In the genomic region with DNA sequence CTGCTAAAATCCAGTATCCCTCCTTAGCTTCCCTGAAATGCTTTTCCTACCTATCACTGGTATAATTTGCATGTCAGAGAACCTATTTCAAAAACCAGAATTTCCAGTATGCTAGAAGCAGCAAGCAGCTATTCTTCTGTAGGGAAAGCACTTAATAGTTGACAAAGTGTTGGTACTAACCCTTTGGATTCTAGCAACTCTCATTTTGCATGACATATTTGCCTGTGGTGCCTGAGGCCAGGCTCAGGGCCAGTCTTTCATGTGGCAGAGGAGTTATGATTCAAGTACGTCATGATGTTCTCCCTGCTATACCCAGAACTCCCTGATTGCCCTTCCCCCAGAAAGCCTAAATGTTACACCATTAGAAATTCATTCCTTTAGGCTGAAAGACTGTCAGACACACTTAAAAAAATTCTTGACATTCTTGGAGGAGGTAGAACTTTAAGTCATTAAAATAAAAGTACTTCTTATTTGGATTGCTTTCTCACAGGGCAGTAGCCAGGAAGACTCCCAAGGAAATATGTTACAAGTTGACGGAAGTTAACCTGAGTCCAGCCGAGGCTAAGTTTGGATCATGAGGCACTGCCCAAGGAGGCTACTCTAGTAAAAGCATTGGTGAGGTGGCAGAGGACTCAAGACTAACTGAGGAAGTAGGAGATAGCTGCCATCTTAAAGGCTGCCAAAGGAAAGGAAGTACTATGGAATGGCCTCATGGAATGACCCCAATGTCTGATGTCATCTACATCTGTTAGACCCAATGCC, we compare ENCODE assay signal across 12 cellular contexts.
"Had no signal": no experiment of that assay in that cellular context is flagged by ENCODE, and none has a peak within 500 bp of the region (broad histone marks: within the 10 kb centered on the region; RNA-seq: fewer than 3 reads in every experiment).

No MANE protein-coding gene starts in this region.

- H3K36me3 Mint-ChIP-seq: activated CD4-positive, alpha-beta memory T cell treated with anti-CD3 and anti-CD28 coated beads for 36 hours had no signal

- DNase-seq: activated CD4-positive, alpha-beta memory T cell treated with anti-CD3 and anti-CD28 coated beads for 36 hours; activated CD8-positive, alpha-beta memory T cell treated with anti-CD3 and anti-CD28 coated beads, Interleukin-2, amount 50 U/mL, for 4 hours; mesenchymal stem cell; nephron progenitor cell; psoas muscle; SJCRH30; stimulated activated CD4-positive, alpha-beta T cell treated with anti-CD3 and anti-CD28 coated beads, Interleukin-15, amount 100 ng/mL, for 24 hours; stimulated activated CD4-positive, alpha-beta T cell treated with anti-CD3 and anti-CD28 coated beads, Interleukin-4, amount 100 ng/mL, for 4 hours; stimulated activated naive CD8-positive, alpha-beta T cell treated with anti-CD3 and anti-CD28 coated beads, Interleukin-15, amount 100 ng/mL, for 72 hours had no signal

- H3K4me1 ChIP-seq: ascending aorta, psoas muscle had no signal

- H3K27me3 Mint-ChIP-seq: activated CD4-positive, alpha-beta memory T cell treated with anti-CD3 and anti-CD28 coated beads for 36 hours; stimulated activated naive CD8-positive, alpha-beta T cell treated with anti-CD3 and anti-CD28 coated beads, Interleukin-15, amount 100 ng/mL, for 72 hours had no signal

- H3K36me3 ChIP-seq: ascending aorta, SJCRH30 had no signal

- ATAC-seq: left lobe of liver; psoas muscle; stimulated activated naive CD8-positive, alpha-beta T cell treated with anti-CD3 and anti-CD28 coated beads, Interleukin-15, amount 100 ng/mL, for 72 hours had no signal

- H3K4me1 Mint-ChIP-seq: stimulated activated naive CD8-positive, alpha-beta T cell treated with anti-CD3 and anti-CD28 coated beads, Interleukin-15, amount 100 ng/mL, for 72 hours had no signal

- H3K9me3 ChIP-seq: ascending aorta, psoas muscle, SJCRH30 had no signal

- H3K4me3 ChIP-seq: ascending aorta, psoas muscle, SJCRH30 had no signal

- H3K27ac ChIP-seq: ascending aorta, epithelial cell of prostate, psoas muscle, SJCRH30 had no signal

- H3K9me3 Mint-ChIP-seq: nephron progenitor cell had no signal

- H3K4me3 Mint-ChIP-seq: activated CD4-positive, alpha-beta memory T cell treated with anti-CD3 and anti-CD28 coated beads for 36 hours; nephron progenitor cell; stimulated activated naive CD8-positive, alpha-beta T cell treated with anti-CD3 and anti-CD28 coated beads, Interleukin-15, amount 100 ng/mL, for 72 hours had no signal

- H3K27ac Mint-ChIP-seq: activated CD4-positive, alpha-beta memory T cell treated with anti-CD3 and anti-CD28 coated beads for 36 hours; stimulated activated naive CD8-positive, alpha-beta T cell treated with anti-CD3 and anti-CD28 coated beads, Interleukin-15, amount 100 ng/mL, for 72 hours had no signal
